Comparison of ENCODE assay signal across 22 cellular contexts in genomic region chr2:196153480-196153879, GRCh38. TPM values are rescaled to one million over a fixed set of nuclear protein-coding genes. Genes with fewer than 3 reads are reported as not detected.
DNase-seq lines count a peak whose midpoint lies in the region; ATAC-seq and TF ChIP-seq lines count a peak whose summit lies in the region.
"Had no signal": no experiment of that assay in that cellular context is flagged by ENCODE, and none has a peak within 500 bp of the region (broad histone marks: within the 10 kb centered on the region; RNA-seq: fewer than 3 reads in every experiment).

No MANE protein-coding gene starts in this region.

- H3K4me1 ChIP-seq in CD4-positive, alpha-beta memory T cell (ENCODE audit: insufficient read depth, low read length), result peaks cover 100% of the 10 kb centered on the region
- H3K4me1 ChIP-seq: BE2C, colonic mucosa, foreskin keratinocyte, SJSA1 had no signal

- H3K27ac ChIP-seq in CD4-positive, alpha-beta memory T cell (ENCODE audit: low read depth, low read length), result peak overlapping the region; percentile 11
- H3K27ac ChIP-seq: colonic mucosa, foreskin keratinocyte, SJSA1 had no signal

- no peaks in the 10 kb centered on the region for H3K9me3 ChIP-seq in CD4-positive, alpha-beta memory T cell (ENCODE audit: control insufficient read depth in 1 of 2, low read length in 2 of 2)
- H3K9me3 ChIP-seq: BE2C, colonic mucosa, SJSA1, spleen had no signal

- peak overlapping the region; percentile 23 to 76 (median 52) for H3K4me3 Mint-ChIP-seq in CD4-positive, alpha-beta memory T cell
- peak overlapping the region; percentile 58 for H3K4me3 Mint-ChIP-seq in activated CD8-positive, alpha-beta T cell treated with anti-CD3 and anti-CD28 coated beads for 36 hours
- peak overlapping the region in 1 of 5 donors; percentile 45 for H3K4me3 Mint-ChIP-seq in immature natural killer cell
- H3K4me3 Mint-ChIP-seq: brain had no signal

- no peak for TF ChIP-seq CTCF in activated CD8-positive, alpha-beta T cell treated with anti-CD3 and anti-CD28 coated beads for 36 hours (IDR thresholded peaks at IDR 0.05)

- no peaks in the 10 kb centered on the region for H3K27me3 ChIP-seq in CD4-positive, alpha-beta memory T cell (ENCODE audit: insufficient read depth, low read length)
- H3K27me3 ChIP-seq: BE2C, colonic mucosa, foreskin keratinocyte, SJSA1, spleen had no signal

- H3K4me1 Mint-ChIP-seq in CD4-positive, alpha-beta memory T cell, result peaks cover 57 to 99% (median 80%) of the 10 kb centered on the region in 4 donors
- peaks cover 80% of the 10 kb centered on the region for H3K4me1 Mint-ChIP-seq in activated CD8-positive, alpha-beta T cell treated with anti-CD3 and anti-CD28 coated beads for 36 hours (ENCODE audit: low read depth)
- H3K4me1 Mint-ChIP-seq in immature natural killer cell, result peaks cover 82 to 99% of the 10 kb centered on the region in 2 donors
- H3K4me1 Mint-ChIP-seq: brain had no signal

- intact Hi-C loops in CD4-positive, alpha-beta memory T cell (cut with micrococcal nuclease), result no loop called here
- intact Hi-C loops in activated CD8-positive, alpha-beta T cell treated with anti-CD3 and anti-CD28 coated beads for 36 hours (cut with micrococcal nuclease), result no loop called here

- H3K27me3 Mint-ChIP-seq in CD4-positive, alpha-beta memory T cell, result no peaks in the 10 kb centered on the region
- no peaks in the 10 kb centered on the region for H3K27me3 Mint-ChIP-seq in activated CD8-positive, alpha-beta T cell treated with anti-CD3 and anti-CD28 coated beads for 36 hours
- peaks cover 0 to 21% (median under 1%) of the 10 kb centered on the region in 3 donors for H3K27me3 Mint-ChIP-seq in immature natural killer cell (ENCODE audit: low read depth in 3 of 3)
- H3K27me3 Mint-ChIP-seq: brain had no signal

- no peak for DNase-seq in CD4-positive, alpha-beta memory T cell
- DNase-seq in activated CD8-positive, alpha-beta T cell treated with anti-CD3 and anti-CD28 coated beads for 36 hours, result no peak
- DNase-seq in immature natural killer cell (no peak), NCI-H2171 (lab: John Stamatoyannopoulos, UW) (no peak)
- DNase-seq in stimulated activated CD4-positive, alpha-beta T cell treated with anti-CD3 and anti-CD28 coated beads, Interleukin-2, amount 100 ng/mL, for 48 hours, result no peak
- DNase-seq: activated CD8-positive, alpha-beta memory T cell treated with anti-CD3 and anti-CD28 coated beads for 24 hours; activated gamma-delta T cell; BE2C; colonic mucosa; DMS53; foreskin keratinocyte; hypothalamus; Karpas-422; kidney; mesenchymal stem cell; NCI-H1092; NCI-H774; spleen had no signal

- CTCF ChIA-PET in CD4-positive, alpha-beta memory T cell (lab: Charles Lee; ENCODE audit: partially characterized antibody), result interaction anchor here (0.6 to 2.0 kb wide), 8 partner anchors 10 to 107 kb away, joined by 3 to 6 read pairs (median 3); no protein-coding TSS in a partner anchor
- CTCF ChIA-PET in activated CD8-positive, alpha-beta T cell treated with anti-CD3 and anti-CD28 coated beads for 36 hours (lab: Charles Lee), result interaction anchor here (1.0 to 1.9 kb wide), 6 partner anchors 9 to 300 kb away, joined by 3 to 7 read pairs (median 4); no protein-coding TSS in a partner anchor

- H3K27ac Mint-ChIP-seq in CD4-positive, alpha-beta memory T cell, result peak overlapping the region; percentile 77 to 95 (median 86)
- peak overlapping the region; percentile 83 for H3K27ac Mint-ChIP-seq in activated CD8-positive, alpha-beta T cell treated with anti-CD3 and anti-CD28 coated beads for 36 hours
- H3K27ac Mint-ChIP-seq in immature natural killer cell, result peak overlapping the region; percentile 55 to 97 (median 86)
- H3K27ac Mint-ChIP-seq: brain had no signal

- ATAC-seq in GM18505 (IDR thresholded peaks at IDR 0.05; ENCODE audit: unreplicated experiment), result no peak
- ATAC-seq in activated CD8-positive, alpha-beta T cell treated with anti-CD3 and anti-CD28 coated beads for 36 hours, result no peak
- no peak for ATAC-seq in GM18873 (IDR thresholded peaks at IDR 0.05; ENCODE audit: low FRiP score, unreplicated experiment)
- ATAC-seq: foreskin keratinocyte had no signal

- no peak overlapping the region for H3K4me3 ChIP-seq in CD4-positive, alpha-beta memory T cell (ENCODE audit: low read length in 2 of 2)
- H3K4me3 ChIP-seq: colonic mucosa, SJSA1, spleen had no signal

- peaks cover 48% of the 10 kb centered on the region for H3K36me3 ChIP-seq in CD4-positive, alpha-beta memory T cell (ENCODE audit: insufficient read depth, low read length)
- H3K36me3 ChIP-seq: colonic mucosa had no signal

- peak; percentile 1 for TF ChIP-seq POLR2A in GM18505 (IDR thresholded peaks at IDR 0.05; ENCODE audit: borderline replicate concordance, extremely low read depth, insufficient read depth, insufficient read length)

- peaks cover 86 to 90% of the 10 kb centered on the region in 2 donors for H3K36me3 Mint-ChIP-seq in CD4-positive, alpha-beta memory T cell
- H3K36me3 Mint-ChIP-seq in activated CD8-positive, alpha-beta T cell treated with anti-CD3 and anti-CD28 coated beads for 36 hours (ENCODE audit: low read depth), result peaks cover 91% of the 10 kb centered on the region
- peaks cover 27 to 69% (median 51%) of the 10 kb centered on the region in 3 donors for H3K36me3 Mint-ChIP-seq in immature natural killer cell

- POLR2A ChIA-PET in CD4-positive, alpha-beta memory T cell (lab: Charles Lee; ENCODE audit: partially characterized antibody), result interaction anchor here (0.9 to 7.7 kb wide), 9 partner anchors 9 to 123 kb away, joined by 3 to 74 read pairs (median 5); partner anchors contain the start of gene STK17B
- POLR2A ChIA-PET in activated CD8-positive, alpha-beta T cell treated with anti-CD3 and anti-CD28 coated beads for 36 hours (lab: Charles Lee), result interaction anchor here (0.6 to 7.6 kb wide), 10 partner anchors 9 to 123 kb away, joined by 3 to 97 read pairs (median 4); partner anchors contain the start of gene STK17B

- H3K9me3 Mint-ChIP-seq in CD4-positive, alpha-beta memory T cell, result peaks cover 0 to 2% (median 0%) of the 10 kb centered on the region in 8 donors
- H3K9me3 Mint-ChIP-seq in activated CD8-positive, alpha-beta T cell treated with anti-CD3 and anti-CD28 coated beads for 36 hours, result peaks cover 13% of the 10 kb centered on the region
- H3K9me3 Mint-ChIP-seq in immature natural killer cell, result no peaks in the 10 kb centered on the region
- H3K9me3 Mint-ChIP-seq: brain had no signal

RNA-seq across cellular contexts. Expression of gene STK17B, which starts 17.9 kb away (rescaled TPM):
- total RNA-seq in CD4-positive, alpha-beta memory T cell, result 100 to 1,000 TPM; 234 to 243 TPM
- polyA plus RNA-seq in CD4-positive, alpha-beta memory T cell, result 10 to 100 TPM; 79.7 to 93.1 TPM
- total RNA-seq in activated CD8-positive, alpha-beta T cell treated with anti-CD3 and anti-CD28 coated beads for 36 hours, result 100 to 1,000 TPM; 237 to 250 TPM
- 10 to 100 TPM; 45.8 to 68.1 (median 68.0) TPM for polyA plus RNA-seq in immature natural killer cell
